ENCODE assay signal across 13 cellular contexts in genomic region chr2:196389670-196390069, GRCh38.
"Had no signal": no experiment of that assay in that cellular context is flagged by ENCODE, and none has a peak within 500 bp of the region (broad histone marks: within the 10 kb centered on the region; RNA-seq: fewer than 3 reads in every experiment).

No MANE protein-coding gene starts in this region.

- H3K27me3 ChIP-seq: gastroesophageal sphincter, right lobe of liver, tibial artery, uterus had no signal

- H3K4me3 Mint-ChIP-seq: T-helper 2 cell treated with Interferon-gamma antibody and Interleukin-4, amounts not matched to agents 5 μg/mL and 100 μg/mL, for 36 hours had no signal

- H3K4me1 ChIP-seq: gastroesophageal sphincter, right lobe of liver, tibial artery, uterus had no signal

- H3K4me3 ChIP-seq: gastroesophageal sphincter, lung, right lobe of liver, tibial artery, uterus had no signal

- DNase-seq: activated CD4-positive, alpha-beta T cell treated with anti-CD3 and anti-CD28 coated beads, Interleukin-2, amount 50 U/mL, for 48 hours; activated CD8-positive, alpha-beta memory T cell treated with anti-CD3 and anti-CD28 coated beads, Interleukin-2, amount 50 U/mL, for 4 hours; left colon; midbrain; right lobe of liver; tibial artery; uterus had no signal

- ATAC-seq: gastroesophageal sphincter, left colon, right lobe of liver had no signal

- H3K9me3 ChIP-seq: gastroesophageal sphincter, right lobe of liver, tibial artery, uterus had no signal

- H3K27ac Mint-ChIP-seq: T-helper 2 cell treated with Interferon-gamma antibody and Interleukin-4, amounts not matched to agents 5 μg/mL and 100 μg/mL, for 36 hours had no signal

- H3K27ac ChIP-seq: epithelial cell of prostate, gastroesophageal sphincter, right lobe of liver, tibial artery, uterus had no signal

- FAIRE-seq: astrocyte, islet of Langerhans had no signal

- H3K36me3 ChIP-seq: gastroesophageal sphincter, right lobe of liver, tibial artery, uterus had no signal
